ENCODE assay signal across 9 cellular contexts in genomic region chr9:126956929-126957686, GRCh38. TPM values are rescaled to one million over a fixed set of nuclear protein-coding genes. Genes with fewer than 3 reads are reported as not detected.
DNase-seq lines count a peak whose midpoint lies in the region; ATAC-seq, FAIRE-seq and TF ChIP-seq lines count a peak whose summit lies in the region.
"Had no signal": no experiment of that assay in that cellular context is flagged by ENCODE, and none has a peak within 500 bp of the region (broad histone marks: within the 10 kb centered on the region; RNA-seq: fewer than 3 reads in every experiment).

No MANE protein-coding gene starts in this region.

- H3K4me1 ChIP-seq in right atrium auricular region = peaks cover 0 to 40% of the 10 kb centered on the region in 2 donors
- H3K4me1 ChIP-seq in thyroid gland = peaks cover 24 to 30% of the 10 kb centered on the region in 2 donors

- no peak overlapping the region for H3K27ac Mint-ChIP-seq in endothelial cell (ENCODE audit: unreplicated experiment)
- H3K27ac Mint-ChIP-seq: activated CD4-positive, alpha-beta T cell treated with anti-CD3 and anti-CD28 coated beads, Interleukin-2, amount 10 ng/mL, durations not matched to agents 24 days and 14 days had no signal

- ATAC-seq in HG02642 (IDR thresholded peaks at IDR 0.05; ENCODE audit: poor library complexity, unreplicated experiment) = no peak

- TF ChIP-seq POLR2A in thyroid gland (IDR thresholded peaks at IDR 0.05) = no peak

- H3K9me3 ChIP-seq in right atrium auricular region (no peaks in the 10 kb centered on the region), thyroid gland (no peaks in the 10 kb centered on the region)

- H3K4me3 Mint-ChIP-seq in endothelial cell (ENCODE audit: unreplicated experiment) = no peak overlapping the region
- H3K4me3 Mint-ChIP-seq: activated CD4-positive, alpha-beta T cell treated with anti-CD3 and anti-CD28 coated beads, Interleukin-2, amount 10 ng/mL, durations not matched to agents 24 days and 14 days had no signal

- H3K36me3 ChIP-seq in right atrium auricular region (no peaks in the 10 kb centered on the region), thyroid gland (no peaks in the 10 kb centered on the region)

- H3K4me1 Mint-ChIP-seq in endothelial cell (ENCODE audit: unreplicated experiment) = peaks cover 7% of the 10 kb centered on the region
- H3K4me1 Mint-ChIP-seq: activated CD4-positive, alpha-beta T cell treated with anti-CD3 and anti-CD28 coated beads, Interleukin-2, amount 10 ng/mL, durations not matched to agents 24 days and 14 days had no signal

- H3K27me3 Mint-ChIP-seq in endothelial cell (ENCODE audit: unreplicated experiment) = peaks cover 9% of the 10 kb centered on the region

- no peak for TF ChIP-seq CTCF in right atrium auricular region (IDR thresholded peaks at IDR 0.05)
- TF ChIP-seq CTCF in thyroid gland (IDR thresholded peaks at IDR 0.05) = no peak
- TF ChIP-seq CTCF in endothelial cell (IDR thresholded peaks at IDR 0.05; ENCODE audit: unreplicated experiment) = no peak

- H3K4me3 ChIP-seq in right atrium auricular region (no peak overlapping the region), thyroid gland (replicated peaks in 1 of 3) (no peak overlapping the region)

- intact Hi-C loops in thyroid gland (cut with DNase I) = no loop called here

- WGBS in thyroid gland, 2 donors = 65 to 81% methylated on average over 7 of the region's 7 CpGs

- FAIRE-seq in HTR-8/SVneo (lab: Jason Lieb, UNC) = no peak

- DNase-seq in HTR-8/SVneo (ENCODE audit: insufficient read length, low spot score) = peak; percentile 28
- peak; percentile 62 for DNase-seq in amniotic epithelial cell (ENCODE audit: low read depth)
- no peak for DNase-seq in right atrium auricular region (ENCODE audit: low spot score)
- DNase-seq in thyroid gland = peak; percentile 58 to 79
- DNase-seq in endothelial cell (ENCODE audit: low spot score) = no peak
- no peak for DNase-seq in COLO668 (lab: John Stamatoyannopoulos, UW; ENCODE audit: unreplicated experiment)
- no peak for DNase-seq in NK-92 (lab: John Stamatoyannopoulos, UW; ENCODE audit: unreplicated experiment)
- DNase-seq: activated CD4-positive, alpha-beta T cell treated with anti-CD3 and anti-CD28 coated beads, Interleukin-2, amount 10 ng/mL, durations not matched to agents 24 days and 14 days had no signal

- peaks cover 3% of the 10 kb centered on the region for H3K9me3 Mint-ChIP-seq in endothelial cell (ENCODE audit: unreplicated experiment)
- H3K9me3 Mint-ChIP-seq: activated CD4-positive, alpha-beta T cell treated with anti-CD3 and anti-CD28 coated beads, Interleukin-2, amount 10 ng/mL, durations not matched to agents 24 days and 14 days had no signal

- no peaks in the 10 kb centered on the region for H3K27me3 ChIP-seq in right atrium auricular region
- H3K27me3 ChIP-seq in thyroid gland = no peaks in the 10 kb centered on the region

- H3K27ac ChIP-seq in right atrium auricular region (peak overlapping the region; percentile 78 to 88), thyroid gland (peak overlapping the region; percentile 60 to 82 (median 78))

- no peaks in the 10 kb centered on the region for H3K36me3 Mint-ChIP-seq in endothelial cell (ENCODE audit: low read depth, unreplicated experiment)

RNA-seq across cellular contexts. Expression of gene RALGPS1, which starts 42.5 kb away (rescaled TPM):
- total RNA-seq in right atrium auricular region = 10 to 100 TPM in 1 of 2 donors, 1 to 10 TPM in 1; 9.7 to 17.7 TPM
- total RNA-seq in thyroid gland = 10 to 100 TPM; 27.3 to 42.1 (median 39.1) TPM
- 6.4 TPM for total RNA-seq in endothelial cell (ENCODE audit: unreplicated experiment)

Comparison
In these comparisons a context has a peak if more than half of its experiments do, and no peak if none do; other contexts are left out.
1. DNase-seq: peak in HTR-8/SVneo (single experiment), amniotic epithelial cell (single experiment) and thyroid gland (2 of 2); none in right atrium auricular region (single experiment), endothelial cell (single experiment), COLO668 (single experiment) and NK-92 (single experiment).